Comparison of ENCODE assay signal across 18 cellular contexts in the genomic region with DNA sequence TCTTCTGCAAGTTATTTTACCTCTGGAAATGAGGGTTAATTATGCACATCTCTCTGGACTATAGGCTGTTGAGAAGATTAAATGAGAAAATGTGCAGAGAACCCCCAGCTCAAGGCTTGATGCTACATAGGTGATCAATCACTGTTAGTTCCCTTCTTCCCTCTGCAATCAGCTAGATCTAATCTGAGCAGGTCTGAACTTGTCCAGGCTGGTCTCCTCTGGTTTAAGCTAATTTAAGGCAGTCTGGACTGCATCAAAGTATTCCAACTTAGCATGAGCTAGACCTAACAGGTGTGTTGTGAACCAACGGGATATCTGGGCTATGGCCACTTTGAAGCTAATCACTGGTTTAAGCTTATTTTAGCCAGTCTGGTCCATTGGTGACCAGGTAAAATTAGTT. TPM values are rescaled to one million over a fixed set of nuclear protein-coding genes. Genes with fewer than 3 reads are reported as not detected.
DNase-seq lines count a peak whose midpoint lies in the region; ATAC-seq, FAIRE-seq and TF ChIP-seq lines count a peak whose summit lies in the region.
"Had no signal": no experiment of that assay in that cellular context is flagged by ENCODE, and none has a peak within 500 bp of the region (broad histone marks: within the 10 kb centered on the region; RNA-seq: fewer than 3 reads in every experiment).

No MANE protein-coding gene starts in this region.

- no peaks in the 10 kb centered on the region for H3F3A ChIP-seq in SK-N-SH (replicated peaks; ENCODE audit: insufficient read depth)

- H3K27ac ChIP-seq in SK-N-SH (ENCODE audit: low read depth in 2 of 2, low read length in 1 of 2) (no peak overlapping the region), trophoblast cell (ENCODE audit: low read depth, low read length) (no peak overlapping the region)
- H3K27ac ChIP-seq: C4-2B had no signal

- intact Hi-C loops in posterior vena cava (cut with DNase I) = no loop called here

- no peak overlapping the region for H3K4me2 ChIP-seq in SK-N-SH
- no peak overlapping the region for H3K4me2 ChIP-seq in trophoblast cell (ENCODE audit: low read length)

- H3K79me2 ChIP-seq in SK-N-SH (ENCODE audit: insufficient read depth) (no peaks in the 10 kb centered on the region), trophoblast cell (ENCODE audit: control insufficient read depth, insufficient read depth, low read length, poor library complexity) (no peaks in the 10 kb centered on the region)

- no peak overlapping the region for H3K18ac ChIP-seq in trophoblast cell (ENCODE audit: low read length)

- no peak overlapping the region for H2AK5ac ChIP-seq in trophoblast cell (ENCODE audit: low read length)

- H4K12ac ChIP-seq in trophoblast cell (ENCODE audit: low read depth, low read length) = no peak overlapping the region

- H3K27me3 ChIP-seq in SK-N-SH (ENCODE audit: insufficient read depth) (no peaks in the 10 kb centered on the region), bronchial epithelial cell (ENCODE audit: control insufficient read depth, insufficient read depth, low read length) (peaks cover 2% of the 10 kb centered on the region), trophoblast cell (ENCODE audit: insufficient read depth, low read length) (no peaks in the 10 kb centered on the region)
- H3K27me3 ChIP-seq: BE2C had no signal

- no peaks in the 10 kb centered on the region for H3K36me3 ChIP-seq in SK-N-SH (replicated peaks in 1 of 2; ENCODE audit: control insufficient read depth in 1 of 2, insufficient read depth in 2 of 2, low read length in 1 of 2)
- H3K36me3 ChIP-seq in bronchial epithelial cell (ENCODE audit: control insufficient read depth, insufficient read depth, low read length) = no peaks in the 10 kb centered on the region
- no peaks in the 10 kb centered on the region for H3K36me3 ChIP-seq in trophoblast cell (ENCODE audit: control insufficient read depth in 1 of 2, insufficient read depth in 2 of 2, low read length in 2 of 2)
- H3K36me3 ChIP-seq: BE2C had no signal

- POLR2A ChIA-PET in SK-N-SH (lab: Yijun Ruan, JAX) = no interaction called here

- H3K4ac ChIP-seq in trophoblast cell (ENCODE audit: low read depth, low read length) = no peak overlapping the region

- H2BK120ac ChIP-seq in trophoblast cell (ENCODE audit: insufficient read depth, low read length, poor library complexity) = no peak overlapping the region

- CTCF ChIA-PET in SK-N-SH (lab: Yijun Ruan, JAX) = interaction anchor here (0.9 to 6.1 kb wide), 3 partner anchors 33 to 291 kb away, joined by 3 to 41 read pairs (median 3); no protein-coding TSS in a partner anchor

- H2BK5ac ChIP-seq in trophoblast cell (ENCODE audit: low read depth, low read length, poor library complexity) = no peak overlapping the region

- no peak for ATAC-seq in SK-N-SH treated with all-trans-retinoic acid at 6 μM for 48 hours

- no peaks in the 10 kb centered on the region for H4K20me1 ChIP-seq in SK-N-SH (ENCODE audit: insufficient read depth)

- H3K14ac ChIP-seq in trophoblast cell (ENCODE audit: low read length) = no peak overlapping the region

- TF ChIP-seq RAD21 in SK-N-SH (IDR thresholded peaks at IDR 0.05; ENCODE audit: low read length) = no peak

- WGBS in SK-N-SH (ENCODE audit: low lambda C conversion rate) = 38% methylated on average over 1 of the region's 1 CpG
- no CpG with 5 or more reads among the region's 1 CpG for WGBS in trophoblast cell (ENCODE audit: extremely low coverage, insufficient coverage, insufficient read length)

- TF ChIP-seq EP300 in SK-N-SH (IDR thresholded peaks at IDR 0.05; ENCODE audit: borderline replicate concordance in 1 of 2, low read depth in 1 of 2, low read length in 1 of 2) = no peak

- H4K91ac ChIP-seq in trophoblast cell (ENCODE audit: low read depth, low read length) = no peak overlapping the region

- H3K4me1 ChIP-seq in SK-N-SH (ENCODE audit: control insufficient read depth in 1 of 2, insufficient read depth in 2 of 2, low read depth in 1 of 2, low read length in 1 of 2) (peaks cover 0 to 29% of the 10 kb centered on the region in 2 experiments; a peak in 1 of 4 replicates), trophoblast cell (ENCODE audit: control insufficient read depth in 1 of 2, insufficient read depth in 2 of 2, low read length in 2 of 2) (no peaks in the 10 kb centered on the region)
- H3K4me1 ChIP-seq: BE2C had no signal

- H3K9me2 ChIP-seq in SK-N-SH = no peaks in the 10 kb centered on the region

- no peak for FAIRE-seq in bronchial epithelial cell (lab: Jason Lieb, UNC)
- FAIRE-seq: D721Med, G401.6, GM12891, GM19239, H1, HTR-8/SVneo had no signal

- no peak for DNase-seq in SK-N-SH
- DNase-seq in bronchial epithelial cell (ENCODE audit: low read depth) = peak; percentile 21
- DNase-seq in posterior vena cava (ENCODE audit: low spot score) = peak; percentile 23
- no peak for DNase-seq in trophoblast cell
- DNase-seq in stimulated activated CD4-positive, alpha-beta T cell treated with anti-CD3 and anti-CD28 coated beads, Interleukin-15, amount 100 ng/mL, for 24 hours = no peak
- DNase-seq: BE2C; Caco-2; CD4-positive, alpha-beta T cell; H9 had no signal

- H2BK12ac ChIP-seq in trophoblast cell (ENCODE audit: low read length) = no peak overlapping the region

- H3K4me3 ChIP-seq in SK-N-SH (ENCODE audit: low read depth in 2 of 2, low read length in 1 of 2) (no peak overlapping the region), bronchial epithelial cell (ENCODE audit: low read depth, low read length) (no peak overlapping the region), trophoblast cell (ENCODE audit: low read depth, low read length) (no peak overlapping the region)

- H3K9me3 ChIP-seq in SK-N-SH (no peaks in the 10 kb centered on the region), trophoblast cell (ENCODE audit: insufficient read depth, low read depth, low read length) (no peaks in the 10 kb centered on the region)
- H3K9me3 ChIP-seq: BE2C, Caco-2 had no signal

- H3K79me1 ChIP-seq in trophoblast cell (ENCODE audit: low read length) = no peaks in the 10 kb centered on the region

- H3K9ac ChIP-seq in SK-N-SH (no peak overlapping the region), trophoblast cell (ENCODE audit: low read length) (no peak overlapping the region)

- no peak overlapping the region for H2AFZ ChIP-seq in SK-N-SH (ENCODE audit: low read depth)
- no peak overlapping the region for H2AFZ ChIP-seq in trophoblast cell (ENCODE audit: insufficient read depth, low read length, poor library complexity)

- no peak overlapping the region for H3K23ac ChIP-seq in trophoblast cell (ENCODE audit: low read length)

- no peak overlapping the region for H4K8ac ChIP-seq in trophoblast cell (ENCODE audit: low read depth, low read length)

- TF ChIP-seq CTCF in SK-N-SH (IDR thresholded peaks at IDR 0.05) = no peak
- TF ChIP-seq CTCF in bronchial epithelial cell (IDR thresholded peaks at IDR 0.05; ENCODE audit: insufficient read depth, low read length, severe bottlenecking) = no peak

TF ChIP-seq in SK-N-SH, 30 proteins besides CTCF, POLR2A, EP300 and RAD21 (continues in another document):
- TF ChIP-seq MXI1 (IDR thresholded peaks at IDR 0.05; ENCODE audit: low read depth, low read length) (no peak), NRF1 (IDR thresholded peaks at IDR 0.05; ENCODE audit: low read depth, low read length) (no peak), POLR2AphosphoS5 (IDR thresholded peaks at IDR 0.05; ENCODE audit: low read depth, low read length) (no peak), GATA2 (CRISPR knock-in tag; IDR thresholded peaks at IDR 0.05) (peak; percentile 76)
- TF ChIP-seq, protein P1, sequence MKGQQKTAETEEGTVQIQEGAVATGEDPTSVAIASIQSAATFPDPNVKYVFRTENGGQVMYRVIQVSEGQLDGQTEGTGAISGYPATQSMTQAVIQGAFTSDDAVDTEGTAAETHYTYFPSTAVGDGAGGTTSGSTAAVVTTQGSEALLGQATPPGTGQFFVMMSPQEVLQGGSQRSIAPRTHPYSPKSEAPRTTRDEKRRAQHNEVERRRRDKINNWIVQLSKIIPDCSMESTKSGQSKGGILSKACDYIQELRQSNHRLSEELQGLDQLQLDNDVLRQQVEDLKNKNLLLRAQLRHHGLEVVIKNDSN (IDR thresholded peaks at IDR 0.05; ENCODE audit: borderline replicate concordance, low read depth) = no peak

TF ChIP-seq in SK-N-SH treated with all-trans-retinoic acid at 6 μM for 48 hours, 23 proteins besides CTCF, POLR2A, EP300 and RAD21 (continues in another document):
- TF ChIP-seq CSDC2 (CRISPR knock-in tag; IDR thresholded peaks at IDR 0.05) = no peak
- no peak for TF ChIP-seq TOX (CRISPR knock-in tag; IDR thresholded peaks at IDR 0.05; ENCODE audit: borderline replicate concordance)
- no peak for TF ChIP-seq RARB (CRISPR knock-in tag; IDR thresholded peaks at IDR 0.05)
- TF ChIP-seq, protein P2, sequence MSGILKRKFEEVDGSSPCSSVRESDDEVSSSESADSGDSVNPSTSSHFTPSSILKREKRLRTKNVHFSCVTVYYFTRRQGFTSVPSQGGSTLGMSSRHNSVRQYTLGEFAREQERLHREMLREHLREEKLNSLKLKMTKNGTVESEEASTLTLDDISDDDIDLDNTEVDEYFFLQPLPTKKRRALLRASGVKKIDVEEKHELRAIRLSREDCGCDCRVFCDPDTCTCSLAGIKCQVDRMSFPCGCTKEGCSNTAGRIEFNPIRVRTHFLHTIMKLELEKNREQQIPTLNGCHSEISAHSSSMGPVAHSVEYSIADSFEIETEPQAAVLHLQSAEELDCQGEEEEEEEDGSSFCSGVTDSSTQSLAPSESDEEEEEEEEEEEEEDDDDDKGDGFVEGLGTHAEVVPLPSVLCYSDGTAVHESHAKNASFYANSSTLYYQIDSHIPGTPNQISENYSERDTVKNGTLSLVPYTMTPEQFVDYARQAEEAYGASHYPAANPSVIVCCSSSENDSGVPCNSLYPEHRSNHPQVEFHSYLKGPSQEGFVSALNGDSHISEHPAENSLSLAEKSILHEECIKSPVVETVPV (CRISPR knock-in tag; IDR thresholded peaks at IDR 0.05) = no peak
- TF ChIP-seq ZNF70 (CRISPR knock-in tag; IDR thresholded peaks at IDR 0.05) = no peak

RNA-seq across cellular contexts. Expression of a gene that starts 9.0 kb away (rescaled TPM):
- polyA plus RNA-seq in SK-N-SH (2012; rRNA removed) = not detected in 2 replicates
- not detected in 2 replicates for polyA plus RNA-seq in SK-N-SH (2012; cell fraction: cytosol; rRNA removed)
- not detected in 2 replicates for polyA plus RNA-seq in SK-N-SH (2012; cell fraction: nucleus; rRNA removed)
- total RNA-seq in bronchial epithelial cell = not detected in 2 replicates
- not detected for total RNA-seq in posterior vena cava
- polyA plus RNA-seq in trophoblast cell (2013) = not detected in 2 replicates
- total RNA-seq: A172; Caco-2; CD4-positive, alpha-beta T cell; H1; H9 had no signal
- polyA plus RNA-seq: H1 had no signal

Comparison
In these comparisons a context has a peak if more than half of its experiments do, and no peak if none do; other contexts are left out.
1. DNase-seq: peak in bronchial epithelial cell (single experiment) and posterior vena cava (single experiment); none in SK-N-SH (single experiment), trophoblast cell (0 of 2) and stimulated activated CD4-positive, alpha-beta T cell treated with anti-CD3 and anti-CD28 coated beads, Interleukin-15, amount 100 ng/mL, for 24 hours (single experiment).